ENCODE assay signal across 18 cellular contexts in the genomic region with DNA sequence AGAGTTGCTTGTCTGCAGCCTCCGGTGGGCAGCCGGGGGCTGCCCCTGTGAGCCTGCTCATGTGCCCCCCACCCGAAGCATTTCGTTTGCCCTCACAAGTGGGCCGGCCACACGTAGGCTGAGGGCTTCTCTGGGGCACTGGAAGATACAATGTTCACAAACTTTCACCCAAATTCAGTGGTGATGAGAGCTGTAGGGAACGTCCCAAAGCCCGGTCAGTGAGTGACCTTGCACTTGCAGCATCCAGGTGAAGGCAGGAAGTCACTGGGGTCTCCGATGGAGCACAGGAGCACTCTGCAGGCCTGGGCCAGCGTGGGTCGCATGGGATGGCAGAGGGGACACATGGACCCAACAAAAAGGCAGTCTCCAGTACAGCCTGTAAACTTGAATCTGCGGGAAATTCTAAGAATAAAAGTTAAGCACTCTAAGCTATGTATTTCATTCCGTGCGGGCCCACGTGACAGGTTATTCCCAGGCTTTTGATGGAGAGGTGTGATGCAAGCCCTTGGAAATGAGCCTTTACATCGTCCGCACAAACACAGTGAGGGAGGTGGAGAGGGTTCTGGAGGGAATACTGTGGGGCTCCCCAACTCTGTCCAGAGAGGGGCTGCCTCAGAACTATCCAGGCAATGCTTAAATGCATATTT. TPM values are rescaled to one million over a fixed set of nuclear protein-coding genes. Genes with fewer than 3 reads are reported as not detected.
A peak's percentile ranks its signal among the peaks of the same experiment; 100 is the strongest.
DNase-seq lines count a peak whose midpoint lies in the region; ATAC-seq and TF ChIP-seq lines count a peak whose summit lies in the region.
"Had no signal": no experiment of that assay in that cellular context is flagged by ENCODE, and none has a peak within 500 bp of the region (broad histone marks: within the 10 kb centered on the region; RNA-seq: fewer than 3 reads in every experiment).

No MANE protein-coding gene starts in this region.

- H3K27ac ChIP-seq in left lung = no peak overlapping the region
- H3K27ac ChIP-seq: A549, C4-2B had no signal

- H3K9me3 ChIP-seq in left lung = no peaks in the 10 kb centered on the region
- H3K9me3 ChIP-seq: A549, BE2C, HAP-1 had no signal

- ATAC-seq in left lung = peak; percentile 70
- ATAC-seq: A549; CD8-positive, alpha-beta T cell; HepG2 had no signal

- H3K4me1 ChIP-seq in left lung = no peaks in the 10 kb centered on the region
- H3K4me1 ChIP-seq: A549, BE2C, HAP-1 had no signal

- peak; percentile 20 for DNase-seq in H7
- peak; percentile 33 for DNase-seq in amniotic epithelial cell (ENCODE audit: low read depth)
- no peak for DNase-seq in left lung
- DNase-seq in posterior vena cava (ENCODE audit: low spot score) = peak; percentile 71
- DNase-seq in activated naive CD4-positive, alpha-beta T cell treated with anti-CD3 and anti-CD28 coated beads, Interleukin-2, amount 50 U/mL, for 16 hours = no peak
- no peak for DNase-seq in SHP77 (lab: John Stamatoyannopoulos, UW)
- DNase-seq in hypothalamus (lab: John Stamatoyannopoulos, UW) = no peak
- DNase-seq: BE2C, COR-L47, DMS153, DMS79 treated with DMSO at 0.1 percent for 48 hours, EL, GOT3 had no signal

- no peaks in the 10 kb centered on the region for H3K36me3 ChIP-seq in H7 (replicated peaks; ENCODE audit: control insufficient read depth, insufficient read depth, low read length)
- H3K36me3 ChIP-seq in left lung = no peaks in the 10 kb centered on the region
- H3K36me3 ChIP-seq: BE2C, HAP-1 had no signal

- TF ChIP-seq CTCF in left lung (IDR thresholded peaks at IDR 0.05) = no peak

- H3K27me3 ChIP-seq in H7 (ENCODE audit: control insufficient read depth, insufficient read depth, low read length) (no peaks in the 10 kb centered on the region; the same call in 1 of the 2 replicates), left lung (no peaks in the 10 kb centered on the region)
- H3K27me3 ChIP-seq: BE2C had no signal

- H3K4me3 ChIP-seq in H7 (ENCODE audit: insufficient read depth, low read depth, low read length) = no peak overlapping the region
- no peak overlapping the region for H3K4me3 ChIP-seq in left lung
- H3K4me3 ChIP-seq: A549, HAP-1 had no signal

- intact Hi-C loops in left lung (cut with DNase I) (no loop called here), posterior vena cava (cut with DNase I) (loop anchor here (1.0 to 10.0 kb wide), 2 partner anchors 18 to 684 kb away; no protein-coding TSS in a partner anchor)

RNA-seq across cellular contexts. Expression of a gene that starts 42.5 kb away (rescaled TPM):
- 0.10 TPM in 1 of 2 replicates, not detected in the other for total RNA-seq in H7 (2014; rRNA removed; shearing (Covaris generic))
- total RNA-seq in left lung (under 1 TPM in 1 of 2 donors, not detected in 1; 0.10 TPM), posterior vena cava (under 1 TPM; 0.19 to 0.38 TPM)
- total RNA-seq: CD8-positive, alpha-beta T cell; HepG2 had no signal

RNA-seq across cellular contexts. Expression of a gene that starts 55.9 kb away (rescaled TPM):
- 30.3 and 32.0 TPM in 2 replicates for total RNA-seq in H7 (2014; rRNA removed; shearing (Covaris generic))
- total RNA-seq in left lung (10 to 100 TPM; 27.7 to 34.2 TPM), posterior vena cava (10 to 100 TPM; 31.5 to 42.9 TPM)

Comparison
In these comparisons a context has a peak if more than half of its experiments do, and no peak if none do; other contexts are left out.
1. DNase-seq: peak in H7 (single experiment), amniotic epithelial cell (single experiment) and posterior vena cava (single experiment); none in left lung (0 of 2), activated naive CD4-positive, alpha-beta T cell treated with anti-CD3 and anti-CD28 coated beads, Interleukin-2, amount 50 U/mL, for 16 hours (single experiment), SHP77 (0 of 2) and hypothalamus (0 of 51).
2. intact Hi-C loops: an anchor here in posterior vena cava (1.0 to 10.0 kb wide); none called in left lung.